ENCODE assay signal across 1 cellular context in the genomic region with DNA sequence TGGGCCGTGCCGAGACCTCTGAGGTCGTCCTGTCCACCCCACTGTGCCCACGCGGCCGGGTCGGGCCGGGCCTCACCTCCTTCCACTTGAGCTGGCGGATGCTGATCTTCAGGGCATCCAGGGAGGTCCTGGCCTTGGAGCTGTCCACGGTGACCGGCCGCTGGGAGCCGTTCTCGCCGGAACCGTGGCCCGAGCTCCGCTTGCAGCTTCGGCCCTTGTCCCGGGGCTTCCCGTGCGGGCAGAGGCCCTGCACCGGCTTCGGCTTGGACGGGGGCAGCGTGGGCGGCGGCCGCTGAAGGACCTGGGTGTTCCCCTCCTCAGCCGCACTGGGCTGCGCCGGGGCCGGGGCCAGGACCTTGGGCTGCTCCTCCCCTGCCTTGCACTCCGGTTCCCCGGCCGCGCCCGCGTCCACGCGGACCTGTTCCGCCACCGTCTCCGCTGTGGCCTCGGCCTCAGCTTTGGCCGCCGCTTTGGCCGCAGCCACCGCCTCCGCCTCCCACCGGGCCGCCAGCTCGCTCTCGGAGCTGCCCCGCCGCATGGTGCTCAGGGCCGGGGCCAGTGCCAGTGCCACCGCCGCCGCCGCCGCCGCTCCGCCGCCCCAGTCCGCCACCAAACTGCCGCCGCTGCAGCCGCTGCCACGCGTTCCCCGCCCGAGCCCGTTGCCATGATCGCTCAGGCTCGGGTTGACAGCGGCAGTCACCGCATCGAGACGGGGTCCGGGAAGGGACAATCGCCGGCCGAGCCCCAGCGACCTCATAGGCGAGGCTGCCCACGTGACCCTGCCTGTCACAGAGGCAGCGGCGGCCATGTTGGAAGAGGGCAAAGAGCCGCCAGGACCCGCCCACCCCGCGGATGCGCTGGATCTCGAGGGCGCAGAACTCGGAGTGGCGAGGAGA.
TF ChIP-seq lines count a peak whose summit lies in the region.

A gene with protein sequence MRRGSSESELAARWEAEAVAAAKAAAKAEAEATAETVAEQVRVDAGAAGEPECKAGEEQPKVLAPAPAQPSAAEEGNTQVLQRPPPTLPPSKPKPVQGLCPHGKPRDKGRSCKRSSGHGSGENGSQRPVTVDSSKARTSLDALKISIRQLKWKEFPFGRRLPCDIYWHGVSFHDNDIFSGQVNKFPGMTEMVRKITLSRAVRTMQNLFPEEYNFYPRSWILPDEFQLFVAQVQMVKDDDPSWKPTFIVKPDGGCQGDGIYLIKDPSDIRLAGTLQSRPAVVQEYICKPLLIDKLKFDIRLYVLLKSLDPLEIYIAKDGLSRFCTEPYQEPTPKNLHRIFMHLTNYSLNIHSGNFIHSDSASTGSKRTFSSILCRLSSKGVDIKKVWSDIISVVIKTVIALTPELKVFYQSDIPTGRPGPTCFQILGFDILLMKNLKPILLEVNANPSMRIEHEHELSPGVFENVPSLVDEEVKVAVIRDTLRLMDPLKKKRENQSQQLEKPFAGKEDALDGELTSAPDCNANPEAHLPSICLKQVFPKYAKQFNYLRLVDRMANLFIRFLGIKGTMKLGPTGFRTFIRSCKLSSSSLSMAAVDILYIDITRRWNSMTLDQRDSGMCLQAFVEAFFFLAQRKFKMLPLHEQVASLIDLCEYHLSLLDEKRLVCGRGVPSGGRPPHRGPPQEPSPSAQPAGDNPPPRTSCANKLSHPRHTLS (minus strand): TSS at position 698 of the 896 bp plus-strand sequence. CDS start 160 bp downstream, at position 538.

TF ChIP-seq in K562, 482 proteins besides CTCF, POLR2A, EP300 and RAD21 (continued from another document and continues in another):
- TF ChIP-seq POLR3A (IDR thresholded peaks at IDR 0.05; ENCODE audit: borderline replicate concordance, extremely low read depth, insufficient read depth, insufficient read length) (no peak), HNRNPL (IDR thresholded peaks at IDR 0.05; ENCODE audit: low read depth, low read length) (0 out of 2 replicates have a peak, but pooled peaks have one; percentile 42), FOXA3 (CRISPR knock-in tag; conservative IDR thresholded peaks at IDR 0.05 in 1 of 2, IDR thresholded peaks at IDR 0.05 in 1 of 2) (no peak), ETS2 (tag; IDR thresholded peaks at IDR 0.05; ENCODE audit: borderline replicate concordance, poor library complexity, severe bottlenecking) (no peak), ZBTB17 (CRISPR knock-in tag; IDR thresholded peaks at IDR 0.05) (no peak), ATF1 (CRISPR knock-in tag; IDR thresholded peaks at IDR 0.05) (peak; percentile 74), ATF1 (tag; IDR thresholded peaks at IDR 0.05) (peak; percentile 97), SETDB1 (IDR thresholded peaks at IDR 0.05; ENCODE audit: low read length) (no peak), PHF21A (IDR thresholded peaks at IDR 0.05; ENCODE audit: borderline replicate concordance, low read depth) (no peak), ZNF77 (CRISPR knock-in tag; IDR thresholded peaks at IDR 0.05) (no peak), MXI1 (IDR thresholded peaks at IDR 0.05; ENCODE audit: low read depth, low read length) (peak; percentile 59; the same call in 1 of the 2 replicates), NR1H2 (CRISPR knock-in tag; IDR thresholded peaks at IDR 0.05) (no peak), ZNF41 (CRISPR knock-in tag; conservative IDR thresholded peaks at IDR 0.05) (no peak), HLTF (IDR thresholded peaks at IDR 0.05) (no peak), RBM15 (IDR thresholded peaks at IDR 0.05; ENCODE audit: insufficient read depth, low read length) (no peak), ZNF384 (IDR thresholded peaks at IDR 0.05; ENCODE audit: low read depth, low read length) (no peak), STAT5A (IDR thresholded peaks at IDR 0.05; ENCODE audit: borderline replicate concordance, low read length) (no peak), CHD4 (IDR thresholded peaks at IDR 0.05; ENCODE audit: insufficient read depth, insufficient replicate concordance, low read depth, low read length, poor library complexity, severe bottlenecking) (no peak), STAG1 (CRISPR knock-in tag; IDR thresholded peaks at IDR 0.05; ENCODE audit: borderline replicate concordance) (no peak), RUNX1 (IDR thresholded peaks at IDR 0.05; ENCODE audit: low read depth) (no peak), GTF2E2 (tag; IDR thresholded peaks at IDR 0.05) (no peak), SRSF3 (IDR thresholded peaks at IDR 0.05; ENCODE audit: insufficient read depth, low read length) (no peak), ZNF76 (CRISPR knock-in tag; IDR thresholded peaks at IDR 0.05; ENCODE audit: borderline replicate concordance) (no peak), CREB1 (IDR thresholded peaks at IDR 0.05) (peak; percentile 90), CREB1 (CRISPR knock-in tag; IDR thresholded peaks at IDR 0.05) (peak; percentile 97), ZNF583 (CRISPR knock-in tag; IDR thresholded peaks at IDR 0.05) (no peak), NFE2L1 (tag; IDR thresholded peaks at IDR 0.05; ENCODE audit: borderline replicate concordance, low read depth) (no peak), PPARD (CRISPR knock-in tag; IDR thresholded peaks at IDR 0.05) (no peak), EGR1 (conservative IDR thresholded peaks at IDR 0.05) (peak; percentile 88), TGIF2 (CRISPR knock-in tag; IDR thresholded peaks at IDR 0.05) (peak; percentile 94), HDAC6 (IDR thresholded peaks at IDR 0.05; ENCODE audit: low read depth, low read length) (no peak), YBX1 (IDR thresholded peaks at IDR 0.05) (no peak), XRCC5 (IDR thresholded peaks at IDR 0.05; ENCODE audit: low read depth, low read length) (0 out of 2 replicates have a peak, but pooled peaks have one; percentile 59)
- TF ChIP-seq, protein P1, sequence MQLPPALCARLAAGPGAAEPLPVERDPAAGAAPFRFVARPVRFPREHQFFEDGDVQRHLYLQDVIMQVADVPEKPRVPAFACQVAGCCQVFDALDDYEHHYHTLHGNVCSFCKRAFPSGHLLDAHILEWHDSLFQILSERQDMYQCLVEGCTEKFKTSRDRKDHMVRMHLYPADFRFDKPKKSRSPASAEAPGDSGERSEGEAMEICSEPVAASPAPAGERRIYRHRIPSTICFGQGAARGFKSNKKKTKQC (CRISPR knock-in tag; IDR thresholded peaks at IDR 0.05) = peak; percentile 73; the same call in 1 of the 2 replicates
- TF ChIP-seq, protein P2, sequence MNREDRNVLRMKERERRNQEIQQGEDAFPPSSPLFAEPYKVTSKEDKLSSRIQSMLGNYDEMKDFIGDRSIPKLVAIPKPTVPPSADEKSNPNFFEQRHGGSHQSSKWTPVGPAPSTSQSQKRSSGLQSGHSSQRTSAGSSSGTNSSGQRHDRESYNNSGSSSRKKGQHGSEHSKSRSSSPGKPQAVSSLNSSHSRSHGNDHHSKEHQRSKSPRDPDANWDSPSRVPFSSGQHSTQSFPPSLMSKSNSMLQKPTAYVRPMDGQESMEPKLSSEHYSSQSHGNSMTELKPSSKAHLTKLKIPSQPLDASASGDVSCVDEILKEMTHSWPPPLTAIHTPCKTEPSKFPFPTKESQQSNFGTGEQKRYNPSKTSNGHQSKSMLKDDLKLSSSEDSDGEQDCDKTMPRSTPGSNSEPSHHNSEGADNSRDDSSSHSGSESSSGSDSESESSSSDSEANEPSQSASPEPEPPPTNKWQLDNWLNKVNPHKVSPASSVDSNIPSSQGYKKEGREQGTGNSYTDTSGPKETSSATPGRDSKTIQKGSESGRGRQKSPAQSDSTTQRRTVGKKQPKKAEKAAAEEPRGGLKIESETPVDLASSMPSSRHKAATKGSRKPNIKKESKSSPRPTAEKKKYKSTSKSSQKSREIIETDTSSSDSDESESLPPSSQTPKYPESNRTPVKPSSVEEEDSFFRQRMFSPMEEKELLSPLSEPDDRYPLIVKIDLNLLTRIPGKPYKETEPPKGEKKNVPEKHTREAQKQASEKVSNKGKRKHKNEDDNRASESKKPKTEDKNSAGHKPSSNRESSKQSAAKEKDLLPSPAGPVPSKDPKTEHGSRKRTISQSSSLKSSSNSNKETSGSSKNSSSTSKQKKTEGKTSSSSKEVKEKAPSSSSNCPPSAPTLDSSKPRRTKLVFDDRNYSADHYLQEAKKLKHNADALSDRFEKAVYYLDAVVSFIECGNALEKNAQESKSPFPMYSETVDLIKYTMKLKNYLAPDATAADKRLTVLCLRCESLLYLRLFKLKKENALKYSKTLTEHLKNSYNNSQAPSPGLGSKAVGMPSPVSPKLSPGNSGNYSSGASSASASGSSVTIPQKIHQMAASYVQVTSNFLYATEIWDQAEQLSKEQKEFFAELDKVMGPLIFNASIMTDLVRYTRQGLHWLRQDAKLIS (CRISPR knock-in tag; IDR thresholded peaks at IDR 0.05) = no peak; the same call in 1 of the 2 replicates
- TF ChIP-seq, protein P3, sequence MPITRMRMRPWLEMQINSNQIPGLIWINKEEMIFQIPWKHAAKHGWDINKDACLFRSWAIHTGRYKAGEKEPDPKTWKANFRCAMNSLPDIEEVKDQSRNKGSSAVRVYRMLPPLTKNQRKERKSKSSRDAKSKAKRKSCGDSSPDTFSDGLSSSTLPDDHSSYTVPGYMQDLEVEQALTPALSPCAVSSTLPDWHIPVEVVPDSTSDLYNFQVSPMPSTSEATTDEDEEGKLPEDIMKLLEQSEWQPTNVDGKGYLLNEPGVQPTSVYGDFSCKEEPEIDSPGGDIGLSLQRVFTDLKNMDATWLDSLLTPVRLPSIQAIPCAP (CRISPR knock-in tag; IDR thresholded peaks at IDR 0.05; ENCODE audit: borderline replicate concordance) = no peak
- TF ChIP-seq, protein P4, sequence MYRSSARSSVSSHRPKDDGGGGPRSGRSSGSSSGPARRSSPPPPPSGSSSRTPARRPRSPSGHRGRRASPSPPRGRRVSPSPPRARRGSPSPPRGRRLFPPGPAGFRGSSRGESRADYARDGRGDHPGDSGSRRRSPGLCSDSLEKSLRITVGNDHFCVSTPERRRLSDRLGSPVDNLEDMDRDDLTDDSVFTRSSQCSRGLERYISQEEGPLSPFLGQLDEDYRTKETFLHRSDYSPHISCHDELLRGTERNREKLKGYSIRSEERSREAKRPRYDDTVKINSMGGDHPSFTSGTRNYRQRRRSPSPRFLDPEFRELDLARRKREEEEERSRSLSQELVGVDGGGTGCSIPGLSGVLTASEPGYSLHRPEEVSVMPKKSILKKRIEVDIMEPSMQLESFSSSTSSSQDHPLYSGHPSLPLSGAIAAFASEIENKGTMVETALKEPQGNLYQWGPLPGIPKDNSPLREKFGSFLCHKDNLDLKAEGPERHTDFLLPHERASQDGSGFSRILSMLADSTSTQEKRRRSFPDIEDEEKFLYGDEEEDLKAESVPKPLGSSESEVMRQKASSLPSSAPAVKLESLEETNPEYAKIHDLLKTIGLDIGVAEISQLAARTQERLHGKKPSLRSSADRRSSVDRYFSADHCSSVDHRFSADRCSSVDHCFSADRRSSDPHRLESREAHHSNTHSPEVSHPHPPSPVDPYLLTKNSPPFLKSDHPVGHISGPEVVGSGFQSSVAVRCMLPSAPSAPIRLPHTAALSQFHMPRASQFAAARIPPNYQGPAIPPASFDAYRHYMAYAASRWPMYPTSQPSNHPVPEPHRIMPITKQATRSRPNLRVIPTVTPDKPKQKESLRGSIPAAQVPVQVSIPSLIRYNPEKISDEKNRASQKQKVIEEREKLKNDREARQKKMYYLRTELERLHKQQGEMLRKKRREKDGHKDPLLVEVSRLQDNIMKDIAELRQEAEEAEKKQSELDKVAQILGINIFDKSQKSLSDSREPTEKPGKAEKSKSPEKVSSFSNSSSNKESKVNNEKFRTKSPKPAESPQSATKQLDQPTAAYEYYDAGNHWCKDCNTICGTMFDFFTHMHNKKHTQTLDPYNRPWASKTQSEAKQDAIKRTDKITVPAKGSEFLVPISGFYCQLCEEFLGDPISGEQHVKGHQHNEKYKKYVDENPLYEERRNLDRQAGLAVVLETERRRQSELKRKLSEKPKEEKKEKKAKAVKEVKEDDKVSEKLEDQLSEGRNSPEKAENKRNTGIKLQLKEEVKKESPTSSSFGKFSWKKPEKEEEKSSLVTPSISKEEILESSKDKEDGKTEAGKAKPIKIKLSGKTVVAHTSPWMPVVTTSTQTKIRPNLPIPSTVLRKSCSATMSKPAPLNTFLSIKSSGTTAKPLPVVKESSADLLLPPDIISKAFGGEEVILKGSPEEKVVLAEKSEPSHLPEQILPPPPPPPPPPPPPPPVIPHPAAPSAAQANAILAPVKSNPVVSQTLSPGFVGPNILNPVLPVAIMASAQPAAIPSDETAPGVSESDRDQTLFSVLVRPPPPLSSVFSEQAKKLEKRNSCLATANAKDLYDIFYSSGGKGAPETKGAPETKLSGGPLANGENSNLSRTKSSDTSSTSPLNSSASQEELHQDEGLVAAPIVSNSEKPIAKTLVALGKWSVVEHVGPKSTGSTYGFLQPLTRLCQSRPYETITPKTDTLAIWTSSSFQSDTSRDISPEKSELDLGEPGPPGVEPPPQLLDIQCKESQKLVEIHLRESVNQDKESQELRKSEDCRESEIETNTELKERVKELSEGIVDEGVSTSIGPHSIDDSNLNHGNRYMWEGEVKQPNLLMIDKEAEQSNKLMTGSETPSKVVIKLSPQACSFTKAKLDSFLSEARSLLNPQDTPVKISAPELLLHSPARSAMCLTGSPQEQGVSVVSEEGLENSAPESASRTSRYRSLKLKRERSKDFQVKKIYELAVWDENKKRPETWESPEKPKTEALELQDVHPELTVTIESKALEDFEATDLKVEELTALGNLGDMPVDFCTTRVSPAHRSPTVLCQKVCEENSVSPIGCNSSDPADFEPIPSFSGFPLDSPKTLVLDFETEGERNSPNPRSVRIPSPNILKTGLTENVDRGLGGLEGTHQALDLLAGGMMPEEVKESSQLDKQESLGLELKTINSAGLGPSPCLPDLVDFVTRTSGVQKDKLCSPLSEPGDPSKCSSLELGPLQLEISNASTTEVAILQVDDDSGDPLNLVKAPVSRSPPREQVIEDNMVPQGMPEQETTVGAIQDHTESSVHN (IDR thresholded peaks at IDR 0.05; ENCODE audit: borderline replicate concordance in 1 of 2, low read depth in 1 of 2) = no peak
